8 cellular contexts compared by ENCODE assay signal in genomic region chr22:20980938-20981722, GRCh38. TPM values are rescaled to one million over a fixed set of nuclear protein-coding genes. Genes with fewer than 3 reads are reported as not detected.
A peak's percentile ranks its signal among the peaks of the same experiment; 100 is the strongest.
DNase-seq lines count a peak whose midpoint lies in the region; ATAC-seq and TF ChIP-seq lines count a peak whose summit lies in the region.

No MANE protein-coding gene starts in this region.

- H3K9ac ChIP-seq in MM.1S (ENCODE audit: low read length) (peak overlapping the region; percentile 74), neural cell (ENCODE audit: low read length) (peak overlapping the region; percentile 83)

- no peaks in the 10 kb centered on the region for H3K36me3 ChIP-seq in MM.1S (replicated peaks; ENCODE audit: insufficient read depth, low read length)
- H3K36me3 ChIP-seq in ectodermal cell (ENCODE audit: control insufficient read depth, insufficient read depth, low read length), result peaks cover 14% of the 10 kb centered on the region
- no peaks in the 10 kb centered on the region for H3K36me3 ChIP-seq in neural cell (ENCODE audit: insufficient read depth, low read length)

- peak overlapping the region; percentile 62; the same call in 1 of the 2 replicates for H3K27ac ChIP-seq in MM.1S (ENCODE audit: low read length)
- H3K27ac ChIP-seq in ectodermal cell (ENCODE audit: insufficient read depth, low read depth, low read length, poor library complexity, severe bottlenecking), result no peak overlapping the region
- peak overlapping the region; percentile 90 for H3K27ac ChIP-seq in neural cell (ENCODE audit: low read length)

- H3K27me3 Mint-ChIP-seq in CD14-positive monocyte (ENCODE audit: low read depth in 3 of 3), result peaks cover 6 to 11% (median 10%) of the 10 kb centered on the region in 3 donors

- DNase-seq in CD14-positive monocyte (ENCODE audit: low spot score) (no peak), MM.1S (no peak), NCI-H446 treated with DMSO at 0.1 percent for 48 hours (lab: John Stamatoyannopoulos, UW) (no peak)
- no peak for DNase-seq in effector CD8-positive, alpha-beta T cell (lab: John Stamatoyannopoulos, UW)
- DNase-seq in stimulated activated CD4-positive, alpha-beta T cell treated with anti-CD3 and anti-CD28 coated beads, Interleukin-4, amount 100 ng/mL, for 1 hour, result no peak

- H3K4me3 Mint-ChIP-seq in CD14-positive monocyte, result peak overlapping the region; percentile 88 to 98

- no peak for TF ChIP-seq RAD21 in neural cell (conservative IDR thresholded peaks at IDR 0.05)

- H4K20me1 ChIP-seq in MM.1S (ENCODE audit: insufficient read depth, low read length), result no peaks in the 10 kb centered on the region
- no peaks in the 10 kb centered on the region for H4K20me1 ChIP-seq in neural cell (ENCODE audit: insufficient read depth)

- H3K79me2 ChIP-seq in MM.1S (ENCODE audit: low read length), result peaks cover 17% of the 10 kb centered on the region
- no peaks in the 10 kb centered on the region for H3K79me2 ChIP-seq in neural cell (replicated peaks; ENCODE audit: insufficient read depth, low read length)

- H3K27me3 ChIP-seq in MM.1S (replicated peaks; ENCODE audit: insufficient read depth, low read length) (peaks cover 10% of the 10 kb centered on the region; the same call in 1 of the 2 replicates), ectodermal cell (ENCODE audit: control insufficient read depth, insufficient read depth, low read length, poor library complexity, severe bottlenecking) (no peaks in the 10 kb centered on the region), neural cell (ENCODE audit: insufficient read depth, low read depth, low read length) (no peaks in the 10 kb centered on the region)

- peak overlapping the region; percentile 76 for H2AFZ ChIP-seq in MM.1S (ENCODE audit: low read length)
- peak overlapping the region; percentile 81 for H2AFZ ChIP-seq in neural cell (ENCODE audit: low read depth, low read length)

- H3K9me2 ChIP-seq in MM.1S (replicated peaks; ENCODE audit: insufficient read depth, low read length), result no peaks in the 10 kb centered on the region
- H3K9me2 ChIP-seq in neural cell (ENCODE audit: insufficient read depth, low read length), result no peaks in the 10 kb centered on the region

- no peak for ATAC-seq in HG02623 (IDR thresholded peaks at IDR 0.05; ENCODE audit: unreplicated experiment)

- no peaks in the 10 kb centered on the region for H3F3A ChIP-seq in MM.1S (ENCODE audit: insufficient read depth, low read length)
- no peaks in the 10 kb centered on the region for H3F3A ChIP-seq in neural cell (ENCODE audit: insufficient read depth, low read length, poor library complexity, severe bottlenecking)

- peak overlapping the region; percentile 84 to 92 (median 89) for H3K27ac Mint-ChIP-seq in CD14-positive monocyte

- H3K36me3 Mint-ChIP-seq in CD14-positive monocyte, result peaks cover 30 to 31% of the 10 kb centered on the region in 2 donors

- WGBS in ectodermal cell, 2 experiments, result 82% methylated on average over 10 of the region's 10 CpGs

- intact Hi-C loops in CD14-positive monocyte (cut with micrococcal nuclease), result loop anchor here in 1 of 2 donors (10.0 kb wide), 1 partner anchor 64 kb away; the partner anchor contains the start of gene LRRC74B

- peaks cover 43% of the 10 kb centered on the region for H3K4me1 Mint-ChIP-seq in CD14-positive monocyte

- TF ChIP-seq EP300 in neural cell (conservative IDR thresholded peaks at IDR 0.05; ENCODE audit: poor library complexity, severe bottlenecking), result no peak

- peaks cover 13% of the 10 kb centered on the region; the same call in 1 of the 2 replicates for H3K4me1 ChIP-seq in MM.1S (ENCODE audit: low read length)
- H3K4me1 ChIP-seq in ectodermal cell (ENCODE audit: control insufficient read depth, insufficient read depth, low read length), result peaks cover 22% of the 10 kb centered on the region

- H3K4me3 ChIP-seq in MM.1S (ENCODE audit: low read length) (peak overlapping the region; percentile 76), ectodermal cell (ENCODE audit: insufficient read depth, low read depth, low read length) (peak overlapping the region; percentile 82), neural cell (ENCODE audit: low read length) (peak overlapping the region; percentile 98)

- H3K9me3 Mint-ChIP-seq in CD14-positive monocyte, result peaks cover 10 to 19% (median 13%) of the 10 kb centered on the region in 7 donors

- H3K4me2 ChIP-seq in MM.1S (ENCODE audit: low read depth, low read length) (peak overlapping the region; percentile 90), neural cell (ENCODE audit: low read length) (peak overlapping the region; percentile 98)

- H3K9me3 ChIP-seq in MM.1S (replicated peaks; ENCODE audit: insufficient read depth, low read length), result no peaks in the 10 kb centered on the region
- no peaks in the 10 kb centered on the region for H3K9me3 ChIP-seq in ectodermal cell (ENCODE audit: control insufficient read depth, low read length)
- H3K9me3 ChIP-seq in neural cell (ENCODE audit: low read length), result no peaks in the 10 kb centered on the region

- no peak for TF ChIP-seq CTCF in CD14-positive monocyte (IDR thresholded peaks at IDR 0.05)
- TF ChIP-seq CTCF in MM.1S (IDR thresholded peaks at IDR 0.05; ENCODE audit: low read length), result no peak
- TF ChIP-seq CTCF in neural cell (IDR thresholded peaks at IDR 0.05; ENCODE audit: poor library complexity, severe bottlenecking), result no peak

TF ChIP-seq in neural cell, 6 proteins besides CTCF, POLR2A, EP300 and RAD21:
- TF ChIP-seq EZH2 (IDR thresholded peaks at IDR 0.05; ENCODE audit: borderline replicate concordance, insufficient read depth, low read length, poor library complexity, severe bottlenecking) (no peak), POLR2AphosphoS5 (IDR thresholded peaks at IDR 0.05) (no peak), TAF1 (IDR thresholded peaks at IDR 0.05; ENCODE audit: low read depth) (no peak), MXI1 (conservative IDR thresholded peaks at IDR 0.05; ENCODE audit: poor library complexity, severe bottlenecking) (no peak), SMC3 (conservative IDR thresholded peaks at IDR 0.05; ENCODE audit: poor library complexity) (no peak), REST (IDR thresholded peaks at IDR 0.05; ENCODE audit: borderline replicate concordance) (no peak)
TF ChIP-seq in neural cell: peak in this region for 0.

RNA-seq across cellular contexts. Expression of gene LZTR1, which starts 1.0 kb away (rescaled TPM):
- polyA plus RNA-seq in CD14-positive monocyte (10 to 100 TPM in 1 of 2 donors, 1 to 10 TPM in 1; 7.1 to 11.5 TPM), neural cell (114 and 122 TPM in 2 replicates)
- polyA plus RNA-seq in ectodermal cell (2013, experiment 1 of 4), result 54.3 TPM
- 56.9 TPM for polyA plus RNA-seq in ectodermal cell (2013, experiment 2 of 4)
- polyA plus RNA-seq in ectodermal cell (2013, experiment 3 of 4), result 33.7 TPM
- 37.1 TPM for polyA plus RNA-seq in ectodermal cell (2013, experiment 4 of 4)
- 47.1 and 55.8 TPM in 2 replicates for polyA minus RNA-seq in neural cell

RNA-seq across cellular contexts. Expression of gene AIFM3, which starts 14.1 kb away (rescaled TPM):
- polyA plus RNA-seq in CD14-positive monocyte (1 to 10 TPM; 2.1 to 2.3 TPM), neural cell (1.1 TPM in 1 of 2 replicates, not detected in the other)
- polyA plus RNA-seq in ectodermal cell (2013, experiment 1 of 4), result 14.5 TPM
- 16.8 TPM for polyA plus RNA-seq in ectodermal cell (2013, experiment 2 of 4)
- polyA plus RNA-seq in ectodermal cell (2013, experiment 3 of 4), result 8.0 TPM
- polyA plus RNA-seq in ectodermal cell (2013, experiment 4 of 4), result 9.9 TPM
- 0.49 TPM in 1 of 2 replicates, not detected in the other for polyA minus RNA-seq in neural cell

RNA-seq across cellular contexts. Expression of gene THAP7, which starts 20.8 kb away (rescaled TPM):
- polyA plus RNA-seq in CD14-positive monocyte (10 to 100 TPM; 18.4 to 22.9 TPM), neural cell (28.7 and 47.4 TPM in 2 replicates)
- 31.1 TPM for polyA plus RNA-seq in ectodermal cell (2013, experiment 1 of 4)
- polyA plus RNA-seq in ectodermal cell (2013, experiment 2 of 4), result 38.6 TPM
- 27.1 TPM for polyA plus RNA-seq in ectodermal cell (2013, experiment 3 of 4)
- polyA plus RNA-seq in ectodermal cell (2013, experiment 4 of 4), result 31.5 TPM
- 27.8 and 36.8 TPM in 2 replicates for polyA minus RNA-seq in neural cell

RNA-seq across cellular contexts. Expression of gene P2RX6, which starts 33.8 kb away (rescaled TPM):
- polyA plus RNA-seq in CD14-positive monocyte (not detected), neural cell (0.17 and 0.48 TPM in 2 replicates)
- polyA plus RNA-seq in ectodermal cell (2013, experiment 1 of 4), result 2.6 TPM
- polyA plus RNA-seq in ectodermal cell (2013, experiment 2 of 4), result 2.1 TPM
- polyA plus RNA-seq in ectodermal cell (2013, experiment 3 of 4), result 1.9 TPM
- polyA plus RNA-seq in ectodermal cell (2013, experiment 4 of 4), result 2.6 TPM
- not detected in 2 replicates for polyA minus RNA-seq in neural cell

RNA-seq across cellular contexts. Expression of gene SLC7A4, which starts 51.2 kb away (rescaled TPM):
- not detected for polyA plus RNA-seq in CD14-positive monocyte
- 0.28 TPM for polyA plus RNA-seq in ectodermal cell (2013, experiment 1 of 4)
- 0.43 TPM for polyA plus RNA-seq in ectodermal cell (2013, experiment 2 of 4)
- polyA plus RNA-seq in ectodermal cell (2013, experiment 3 of 4), result not detected
- polyA plus RNA-seq in ectodermal cell (2013, experiment 4 of 4), result 0.45 TPM
- not detected in 2 replicates for polyA plus RNA-seq in neural cell
- polyA minus RNA-seq in neural cell, result 0.35 TPM in 1 of 2 replicates, not detected in the other
